36 cellular contexts compared by ENCODE assay signal in genomic region chr4:155701827-155702226, GRCh38. TPM values are rescaled to one million over a fixed set of nuclear protein-coding genes. Genes with fewer than 3 reads are reported as not detected.
"Had no signal": no experiment of that assay in that cellular context is flagged by ENCODE, and none has a peak within 500 bp of the region (broad histone marks: within the 10 kb centered on the region; RNA-seq: fewer than 3 reads in every experiment).

No MANE protein-coding gene starts in this region.

- H3K4me2 ChIP-seq: KMS-11 had no signal

- H3K27ac ChIP-seq: KMS-11 had no signal

- H3K27me3 ChIP-seq: MG63 had no signal

- DNase-seq: Karpas-422, Kasumi-1, MG63, MM.1S, MV-4-11, NCI-H1048, NCI-H1092, NCI-H1092 treated with DMSO at 0.1 percent for 48 hours, NCI-H1105, NCI-H1105 treated with DMSO at 0.1 percent for 48 hours, NCI-H1417, NCI-H1417 treated with DMSO at 0.1 percent for 48 hours, NCI-H1436, NCI-H1436 treated with DMSO at 0.1 percent for 48 hours, NCI-H146, NCI-H1694, NCI-H1694 treated with DMSO at 0.1 percent for 48 hours, NCI-H187, NCI-H187 treated with DMSO at 0.1 percent for 48 hours, NCI-H1930, NCI-H2029, NCI-H2029 treated with DMSO at 0.1 percent for 48 hours, NCI-H2081, NCI-H2081 treated with DMSO at 0.1 percent for 48 hours, NCI-H2107, NCI-H2171, NCI-H2171 treated with DMSO at 0.1 percent for 48 hours, NCI-H2227 treated with DMSO at 0.1 percent for 48 hours, NCI-H226, NCI-H345, NCI-H446, NCI-H446 treated with DMSO at 0.1 percent for 48 hours, NCI-H510A had no signal

- H3K9ac ChIP-seq: KMS-11 had no signal

- H3K36me3 ChIP-seq: MG63 had no signal

- H3K9me3 ChIP-seq: MG63 had no signal

- H3K4me3 ChIP-seq: MG63 had no signal

RNA-seq across cellular contexts. Expression of gene GUCY1A1, which starts 35.2 kb away (rescaled TPM):
- total RNA-seq: LHCN-M2, MCF 10A had no signal

RNA-seq across cellular contexts. Expression of gene GUCY1B1, which starts 57.0 kb away (rescaled TPM):
- total RNA-seq: MCF 10A had no signal
